In the genomic region with DNA sequence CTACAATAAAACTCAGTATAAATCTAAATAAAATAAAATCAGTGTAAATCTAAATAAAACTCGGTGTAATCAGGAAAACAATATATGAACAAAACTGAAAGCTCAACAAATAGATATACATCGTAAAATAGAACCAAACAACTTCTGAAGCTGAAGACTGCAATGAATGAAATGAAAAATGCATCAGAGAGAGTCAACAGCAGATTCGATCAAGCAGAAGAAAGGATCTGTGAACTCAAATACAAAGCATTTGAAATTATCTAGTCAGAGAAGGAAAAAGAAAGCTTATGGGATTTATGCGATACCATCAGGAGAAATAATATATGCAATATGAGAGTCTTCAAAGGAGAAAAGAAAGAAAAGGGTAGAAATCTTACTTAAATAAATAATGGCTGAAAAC, we compare ENCODE assay signal across 32 cellular contexts.
"Had no signal": no experiment of that assay in that cellular context is flagged by ENCODE, and none has a peak within 500 bp of the region (broad histone marks: within the 10 kb centered on the region; RNA-seq: fewer than 3 reads in every experiment).

No MANE protein-coding gene starts in this region.

- H3K36me3 ChIP-seq: ascending aorta, brain microvascular endothelial cell, breast epithelium, cardiac muscle cell had no signal

- H3K4me1 ChIP-seq: ascending aorta, body of pancreas, breast epithelium had no signal

- H3K9me3 ChIP-seq: body of pancreas, breast epithelium had no signal

- DNase-seq: activated effector memory CD4-positive, alpha-beta T cell treated with anti-CD3 and anti-CD28 coated beads, Interleukin-2, amount 50 U/mL, for 16 hours; activated effector memory CD4-positive, alpha-beta T cell treated with Interleukin-2 at 50 U/mL for 16 hours; activated gamma-delta T cell; activated gamma-delta T cell treated with Interleukin-2 at 50 U/mL for 16 hours; activated naive CD4-positive, alpha-beta T cell; activated naive CD4-positive, alpha-beta T cell treated with anti-CD3 and anti-CD28 coated beads for 36 hours; activated naive CD4-positive, alpha-beta T cell treated with anti-CD3 and anti-CD28 coated beads, Interleukin-2, amount 10 ng/mL, durations not matched to agents 7 days and 5 days; activated naive CD4-positive, alpha-beta T cell treated with anti-CD3 and anti-CD28 coated beads, Interleukin-2, amount 50 U/mL, for 16 hours; activated naive CD4-positive, alpha-beta T cell treated with Interleukin-2 at 50 U/mL for 16 hours; activated naive CD8-positive, alpha-beta T cell treated with anti-CD3 and anti-CD28 coated beads for 36 hours; activated naive CD8-positive, alpha-beta T cell treated with anti-CD3 and anti-CD28 coated beads, Interleukin-2, amount 10 ng/mL, durations not matched to agents 7 days and 5 days; activated naive CD8-positive, alpha-beta T cell treated with anti-CD3 and anti-CD28 coated beads, Interleukin-2, amount 50 U/mL, for 24 hours; activated T-cell treated with anti-CD3 and anti-CD28 coated beads, Interleukin-2, amount 50 U/mL, for 1 hour; activated T-cell treated with anti-CD3 and anti-CD28 coated beads, Interleukin-2, amount 50 U/mL, for 24 hours; activated T-cell treated with anti-CD3 and anti-CD28 coated beads, Interleukin-2, amount 50 U/mL, for 4 hours; activated T-cell treated with anti-CD3 and anti-CD28 coated beads, Interleukin-2, amount 50 U/mL, for 48 hours; activated T-cell treated with anti-CD3 and anti-CD28 coated beads, Interleukin-2, amount 50 U/mL, for 72 hours; amniotic stem cell; amygdala; anterior cingulate cortex; aorta; body of pancreas; brain microvascular endothelial cell; caudate nucleus; central memory CD4-positive, alpha-beta T cell; cerebellar nuclear complex had no signal

- H3K4me3 ChIP-seq: ascending aorta, body of pancreas, breast epithelium, cardiac muscle cell had no signal

- ATAC-seq: activated naive CD4-positive, alpha-beta T cell treated with anti-CD3 and anti-CD28 coated beads, Interleukin-2, amount 50 U/mL, for 72 hours; activated naive CD8-positive, alpha-beta T cell treated with anti-CD3 and anti-CD28 coated beads, Interleukin-2, amount 50 U/mL, for 24 hours; activated T-cell treated with anti-CD3 and anti-CD28 coated beads, Interleukin-2, amount 50 U/mL, for 4 hours; activated T-cell treated with anti-CD3 and anti-CD28 coated beads, Interleukin-2, amount 50 U/mL, for 72 hours; activated T-helper 17 cell treated with anti-CD3 and anti-CD28 coated beads, Interleukin-2, amount 50 U/mL, for 72 hours; body of pancreas had no signal

- H3K27me3 ChIP-seq: ascending aorta, body of pancreas, brain microvascular endothelial cell, breast epithelium, cardiac muscle cell had no signal

- FAIRE-seq: bronchial epithelial cell had no signal

- H3K27ac ChIP-seq: ascending aorta, body of pancreas, brain microvascular endothelial cell, breast epithelium, cardiac muscle cell had no signal
